Comparison of ENCODE assay signal across 5 cellular contexts in genomic region chr5:82760856-82761255, GRCh38.
"Had no signal": no experiment of that assay in that cellular context is flagged by ENCODE, and none has a peak within 500 bp of the region (broad histone marks: within the 10 kb centered on the region; RNA-seq: fewer than 3 reads in every experiment).

No MANE protein-coding gene starts in this region.

- H3K27me3 Mint-ChIP-seq: IgD-negative memory B cell had no signal

- H3K4me3 ChIP-seq: K562 had no signal

- H3K4me3 Mint-ChIP-seq: IgD-negative memory B cell had no signal

- H3K4me1 Mint-ChIP-seq: IgD-negative memory B cell had no signal

- DNase-seq: IMR-90, KBM-7, KG1 had no signal

- H3K36me3 Mint-ChIP-seq: IgD-negative memory B cell had no signal

- H3K27ac Mint-ChIP-seq: IgD-negative memory B cell had no signal
